In genomic region chr3:172153335-172153861, GRCh38 we compare ENCODE assay signal across 8 cellular contexts.
DNase-seq lines count a peak whose midpoint lies in the region; ATAC-seq, FAIRE-seq and TF ChIP-seq lines count a peak whose summit lies in the region.

No MANE protein-coding gene starts in this region.

- no peak overlapping the region for H2AFZ ChIP-seq in DND-41 (ENCODE audit: low read depth, low read length)
- H2AFZ ChIP-seq in keratinocyte (ENCODE audit: control insufficient read depth, low read length): peak overlapping the region; percentile 36

- no peak overlapping the region for H3K4me3 ChIP-seq in DND-41 (ENCODE audit: low read depth in 1 of 2, low read length in 2 of 2)
- peak overlapping the region in 1 of 3 experiments; percentile 6 for H3K4me3 ChIP-seq in keratinocyte (ENCODE audit: control insufficient read depth in 2 of 3, extremely low read depth in 1 of 3, insufficient read depth in 2 of 3, low read depth in 1 of 3, low read length in 3 of 3)
- H3K4me3 ChIP-seq in small intestine (ENCODE audit: low read depth in 1 of 2, low read length in 2 of 2): no peak overlapping the region

- FAIRE-seq in keratinocyte (lab: Jason Lieb, UNC) (peak; percentile 74), small intestine (lab: Jason Lieb, UNC) (no peak)

- 0 out of 2 replicates have a peak, but pooled peaks cover 2% of the 10 kb centered on the region for H4K20me1 ChIP-seq in DND-41 (ENCODE audit: insufficient read depth, low read length)
- H4K20me1 ChIP-seq in keratinocyte (ENCODE audit: control insufficient read depth, extremely low read depth, insufficient read depth, low read length): no peaks in the 10 kb centered on the region

- H3K4me2 ChIP-seq in DND-41 (ENCODE audit: insufficient read depth, low read length) (no peak overlapping the region), keratinocyte (ENCODE audit: control insufficient read depth, extremely low read depth, insufficient read depth, low read depth, low read length) (peak overlapping the region; percentile 76)

- peak; percentile 8 for DNase-seq in DND-41
- DNase-seq in T-helper 2 cell: peak in 3 of 5 experiments; percentile 9 to 65 (median 24)
- peak; percentile 72 for DNase-seq in brain pericyte (ENCODE audit: low read depth, low spot score)
- DNase-seq in keratinocyte (ENCODE audit: low read depth, low spot score): peak; percentile 53
- DNase-seq in small intestine: peak; percentile 84
- no peak for DNase-seq in NCI-H82 (lab: John Stamatoyannopoulos, UW)

- H3K9me3 ChIP-seq in DND-41 (ENCODE audit: insufficient read depth, low read length, severe bottlenecking) (no peaks in the 10 kb centered on the region), keratinocyte (ENCODE audit: control insufficient read depth, low read depth, low read length) (no peaks in the 10 kb centered on the region), small intestine (ENCODE audit: control insufficient read depth, low read depth) (no peaks in the 10 kb centered on the region)

- no peak overlapping the region for H3K9ac ChIP-seq in DND-41 (ENCODE audit: low read depth, low read length)
- H3K9ac ChIP-seq in keratinocyte (ENCODE audit: control insufficient read depth, extremely low read depth, insufficient read depth, low read length): peak overlapping the region; percentile 67

- ATAC-seq in DND-41 (ENCODE audit: insufficient read depth, low read depth) (0 out of 3 replicates have a peak, but pooled peaks have one; percentile 55), HG03064 (IDR thresholded peaks at IDR 0.05; ENCODE audit: low read depth, unreplicated experiment) (peak; percentile 74), GM18867 (IDR thresholded peaks at IDR 0.05; ENCODE audit: unreplicated experiment) (no peak)

- no peaks in the 10 kb centered on the region for H3K79me2 ChIP-seq in DND-41 (ENCODE audit: insufficient read depth, low read length)
- peaks cover 66% of the 10 kb centered on the region for H3K79me2 ChIP-seq in keratinocyte (ENCODE audit: control insufficient read depth, insufficient read depth, low read length)

- no peak overlapping the region for H3K27ac ChIP-seq in DND-41 (ENCODE audit: low read length)
- H3K27ac ChIP-seq in keratinocyte (ENCODE audit: control insufficient read depth, insufficient read depth, low read length): peak overlapping the region; percentile 90
- peak overlapping the region; percentile 48 to 96 for H3K27ac ChIP-seq in small intestine (ENCODE audit: low read depth in 1 of 2, low read length in 1 of 2)

- H3K27me3 ChIP-seq in DND-41 (ENCODE audit: insufficient read depth, low read length, poor library complexity): no peaks in the 10 kb centered on the region
- no peaks in the 10 kb centered on the region for H3K27me3 ChIP-seq in keratinocyte (ENCODE audit: control insufficient read depth, extremely low read depth, insufficient read depth, low read length)
- no peaks in the 10 kb centered on the region for H3K27me3 ChIP-seq in small intestine (ENCODE audit: control insufficient read depth in 2 of 2, insufficient read depth in 2 of 2, low read length in 2 of 2)

- dilution Hi-C loops in keratinocyte (cut with MboI; ENCODE audit: extremely low pct_ligation_motif_present, low sequenced_read_pairs): no loop called here

- WGBS in small intestine, 3 donors: 22 to 27% (median 26%) methylated on average over 8 of the region's 8 CpGs

- no peaks in the 10 kb centered on the region for H3K36me3 ChIP-seq in DND-41 (ENCODE audit: insufficient read depth, low read length)
- H3K36me3 ChIP-seq in keratinocyte (ENCODE audit: control insufficient read depth in 2 of 2, extremely low read depth in 1 of 2, insufficient read depth in 2 of 2, low read length in 2 of 2): no peaks in the 10 kb centered on the region
- H3K36me3 ChIP-seq in small intestine (ENCODE audit: control insufficient read depth in 2 of 2, insufficient read depth in 2 of 2, low read length in 2 of 2): no peaks in the 10 kb centered on the region

- TF ChIP-seq CTCF in DND-41 (IDR thresholded peaks at IDR 0.05; ENCODE audit: borderline replicate concordance, extremely low read depth, low read length, poor library complexity, severe bottlenecking) (no peak), keratinocyte (optimal IDR thresholded peaks at IDR 0.05 in 1 of 3, IDR thresholded peaks at IDR 0.05 in 1 of 3, conservative IDR thresholded peaks at IDR 0.05 in 1 of 3; ENCODE audit: extremely low read depth in 1 of 3, insufficient read depth in 2 of 3, low read length in 3 of 3) (no peak)

- H3K4me1 ChIP-seq in DND-41 (ENCODE audit: insufficient read depth, low read length) (no peaks in the 10 kb centered on the region), keratinocyte (ENCODE audit: control insufficient read depth, extremely low read depth, insufficient read depth, low read length) (peaks cover 58% of the 10 kb centered on the region), small intestine (ENCODE audit: control insufficient read depth in 2 of 2, insufficient read depth in 1 of 2, low read depth in 1 of 2, low read length in 1 of 2) (peaks cover 0 to 20% of the 10 kb centered on the region in 2 donors)

- H3K9me1 ChIP-seq in keratinocyte (ENCODE audit: control insufficient read depth, extremely low read depth, insufficient read depth, low read length): no peaks in the 10 kb centered on the region
